ENCODE assay signal across 1 cellular context in genomic region chr14:91509083-91509877, GRCh38.
A peak's percentile ranks its signal among the peaks of the same experiment; 100 is the strongest.
TF ChIP-seq lines count a peak whose summit lies in the region.

No MANE protein-coding gene starts in this region.

TF ChIP-seq in HepG2, 621 proteins besides CTCF, POLR2A, EP300 and RAD21 (continued from another document):
- TF ChIP-seq CREBL2 (CRISPR knock-in tag; IDR thresholded peaks at IDR 0.05; ENCODE audit: borderline replicate concordance) = no peak
- TF ChIP-seq SIN3A (IDR thresholded peaks at IDR 0.05; ENCODE audit: borderline replicate concordance, low read depth, low read length) = no peak
- peak; percentile 71; the same call in 1 of the 2 replicates for TF ChIP-seq ZNF678 (CRISPR knock-in tag; IDR thresholded peaks at IDR 0.05)
- TF ChIP-seq ZNF713 (CRISPR knock-in tag; IDR thresholded peaks at IDR 0.05) = no peak
